In genomic region chr3:5155241-5155640, GRCh38 we compare ENCODE assay signal across 16 cellular contexts. TPM values are rescaled to one million over a fixed set of nuclear protein-coding genes. Genes with fewer than 3 reads are reported as not detected.
DNase-seq lines count a peak whose midpoint lies in the region; ATAC-seq and TF ChIP-seq lines count a peak whose summit lies in the region.
"Had no signal": no experiment of that assay in that cellular context is flagged by ENCODE, and none has a peak within 500 bp of the region (broad histone marks: within the 10 kb centered on the region; RNA-seq: fewer than 3 reads in every experiment).

No MANE protein-coding gene starts in this region.

- intact Hi-C loops in activated naive CD4-positive, alpha-beta T cell treated with anti-CD3 and anti-CD28 coated beads for 36 hours (cut with micrococcal nuclease), result no loop called here

- H2AFZ ChIP-seq in GM23248, result no peak overlapping the region

- H3K36me3 ChIP-seq in GM23248 (ENCODE audit: low read depth), result no peaks in the 10 kb centered on the region

- H3K9me3 Mint-ChIP-seq in activated naive CD4-positive, alpha-beta T cell treated with anti-CD3 and anti-CD28 coated beads, Interleukin-2, amount 10 ng/mL, durations not matched to agents 7 days and 5 days, result peaks cover 2% of the 10 kb centered on the region
- H3K9me3 Mint-ChIP-seq in activated naive CD4-positive, alpha-beta T cell treated with anti-CD3 and anti-CD28 coated beads for 36 hours, result no peaks in the 10 kb centered on the region
- H3K9me3 Mint-ChIP-seq in central memory CD8-positive, alpha-beta T cell, result no peaks in the 10 kb centered on the region
- H3K9me3 Mint-ChIP-seq in stimulated activated effector memory CD8-positive, alpha-beta T cell treated with anti-CD3 and anti-CD28 coated beads, Interleukin-12 subunit alpha, Interleukin-12 subunit beta, amount 100 ng/mL, for 72 hours, result no peaks in the 10 kb centered on the region
- H3K9me3 Mint-ChIP-seq: CD4-positive, alpha-beta memory T cell; H9 had no signal

- no peak overlapping the region for H3K4me3 Mint-ChIP-seq in activated naive CD4-positive, alpha-beta T cell treated with anti-CD3 and anti-CD28 coated beads, Interleukin-2, amount 10 ng/mL, durations not matched to agents 7 days and 5 days
- H3K4me3 Mint-ChIP-seq in activated naive CD4-positive, alpha-beta T cell treated with anti-CD3 and anti-CD28 coated beads for 36 hours, result no peak overlapping the region
- H3K4me3 Mint-ChIP-seq in central memory CD8-positive, alpha-beta T cell, result no peak overlapping the region
- no peak overlapping the region for H3K4me3 Mint-ChIP-seq in stimulated activated effector memory CD8-positive, alpha-beta T cell treated with anti-CD3 and anti-CD28 coated beads, Interleukin-12 subunit alpha, Interleukin-12 subunit beta, amount 100 ng/mL, for 72 hours
- H3K4me3 Mint-ChIP-seq: H9 had no signal

- H3F3A ChIP-seq in GM23248 (ENCODE audit: insufficient read depth), result peaks cover 3% of the 10 kb centered on the region; the same call in 1 of the 2 replicates

- H3K79me2 ChIP-seq in GM23248 (ENCODE audit: insufficient read depth), result peaks cover 100% of the 10 kb centered on the region

- H4K20me1 ChIP-seq in GM23248 (ENCODE audit: insufficient read depth), result peaks cover 29% of the 10 kb centered on the region

- CTCF ChIA-PET in activated naive CD4-positive, alpha-beta T cell treated with anti-CD3 and anti-CD28 coated beads, Interleukin-2, amount 10 ng/mL, durations not matched to agents 7 days and 5 days (lab: Charles Lee), result no interaction called here
- CTCF ChIA-PET in activated naive CD4-positive, alpha-beta T cell treated with anti-CD3 and anti-CD28 coated beads for 36 hours (lab: Charles Lee), result interaction anchor here (1.0 kb wide), 1 partner anchor 19 kb away, joined by 3 read pairs; no protein-coding TSS in a partner anchor

- no peak for ATAC-seq in central memory CD8-positive, alpha-beta T cell (replicated peaks; ENCODE audit: extremely low read depth, poor library complexity, severe bottlenecking)
- ATAC-seq in stimulated activated effector memory CD8-positive, alpha-beta T cell treated with anti-CD3 and anti-CD28 coated beads, Interleukin-12 subunit alpha, Interleukin-12 subunit beta, amount 100 ng/mL, for 72 hours, result no peak
- no peak for ATAC-seq in GM21529 (IDR thresholded peaks at IDR 0.05; ENCODE audit: unreplicated experiment)
- no peak for ATAC-seq in HG03196 (IDR thresholded peaks at IDR 0.05; ENCODE audit: unreplicated experiment)
- no peak for ATAC-seq in foreskin keratinocyte
- ATAC-seq: HepG2 had no signal

- H3K27ac ChIP-seq in GM23248 (no peak overlapping the region), foreskin keratinocyte (no peak overlapping the region)
- H3K27ac ChIP-seq: BLaER1 treated with 17β-estradiol and CSF1 and Interleukin-3, amounts not matched to agents 10 nM and 100 nM had no signal

- H3K4me1 Mint-ChIP-seq in activated naive CD4-positive, alpha-beta T cell treated with anti-CD3 and anti-CD28 coated beads, Interleukin-2, amount 10 ng/mL, durations not matched to agents 7 days and 5 days, result peaks cover 8% of the 10 kb centered on the region
- peaks cover 58% of the 10 kb centered on the region for H3K4me1 Mint-ChIP-seq in activated naive CD4-positive, alpha-beta T cell treated with anti-CD3 and anti-CD28 coated beads for 36 hours (ENCODE audit: low read depth)
- peaks cover 72% of the 10 kb centered on the region for H3K4me1 Mint-ChIP-seq in central memory CD8-positive, alpha-beta T cell
- H3K4me1 Mint-ChIP-seq in stimulated activated effector memory CD8-positive, alpha-beta T cell treated with anti-CD3 and anti-CD28 coated beads, Interleukin-12 subunit alpha, Interleukin-12 subunit beta, amount 100 ng/mL, for 72 hours, result peaks cover 66% of the 10 kb centered on the region

- no peaks in the 10 kb centered on the region for H3K9me3 ChIP-seq in GM23248 (ENCODE audit: low read depth)

- H3K27me3 ChIP-seq in GM23248 (replicated peaks; ENCODE audit: insufficient read depth) (no peaks in the 10 kb centered on the region), foreskin keratinocyte (no peaks in the 10 kb centered on the region)
- H3K27me3 ChIP-seq: BLaER1 treated with 17β-estradiol and CSF1 and Interleukin-3, amounts not matched to agents 10 nM and 100 nM had no signal

- H3K4me2 ChIP-seq in GM23248 (ENCODE audit: unreplicated experiment), result no peak overlapping the region
- H3K4me2 ChIP-seq: BLaER1 treated with 17β-estradiol and CSF1 and Interleukin-3, amounts not matched to agents 10 nM and 100 nM had no signal

- no peaks in the 10 kb centered on the region for H3K4me1 ChIP-seq in GM23248 (ENCODE audit: insufficient read depth)
- no peaks in the 10 kb centered on the region for H3K4me1 ChIP-seq in foreskin keratinocyte

- no peaks in the 10 kb centered on the region for H3K27me3 Mint-ChIP-seq in activated naive CD4-positive, alpha-beta T cell treated with anti-CD3 and anti-CD28 coated beads, Interleukin-2, amount 10 ng/mL, durations not matched to agents 7 days and 5 days
- H3K27me3 Mint-ChIP-seq in activated naive CD4-positive, alpha-beta T cell treated with anti-CD3 and anti-CD28 coated beads for 36 hours (ENCODE audit: low read depth), result no peaks in the 10 kb centered on the region
- H3K27me3 Mint-ChIP-seq in central memory CD8-positive, alpha-beta T cell, result no peaks in the 10 kb centered on the region
- H3K27me3 Mint-ChIP-seq: CD4-positive, alpha-beta memory T cell had no signal

- TF ChIP-seq CTCF in foreskin keratinocyte (conservative IDR thresholded peaks at IDR 0.05), result no peak

- no peak overlapping the region for H3K9ac ChIP-seq in GM23248
- H3K9ac ChIP-seq: BLaER1 treated with 17β-estradiol and CSF1 and Interleukin-3, amounts not matched to agents 10 nM and 100 nM had no signal

- no peaks in the 10 kb centered on the region for H3K9me2 ChIP-seq in GM23248 (ENCODE audit: insufficient read depth)

- H3K36me3 Mint-ChIP-seq in activated naive CD4-positive, alpha-beta T cell treated with anti-CD3 and anti-CD28 coated beads, Interleukin-2, amount 10 ng/mL, durations not matched to agents 7 days and 5 days, result peaks cover 15% of the 10 kb centered on the region
- H3K36me3 Mint-ChIP-seq in activated naive CD4-positive, alpha-beta T cell treated with anti-CD3 and anti-CD28 coated beads for 36 hours (ENCODE audit: low read depth), result peaks cover 17% of the 10 kb centered on the region
- H3K36me3 Mint-ChIP-seq in central memory CD8-positive, alpha-beta T cell (ENCODE audit: insufficient read depth), result peaks cover 4% of the 10 kb centered on the region
- H3K36me3 Mint-ChIP-seq in stimulated activated effector memory CD8-positive, alpha-beta T cell treated with anti-CD3 and anti-CD28 coated beads, Interleukin-12 subunit alpha, Interleukin-12 subunit beta, amount 100 ng/mL, for 72 hours, result peaks cover 5% of the 10 kb centered on the region

- no peak overlapping the region for H3K4me3 ChIP-seq in GM23248
- H3K4me3 ChIP-seq: BLaER1 treated with 17β-estradiol and CSF1 and Interleukin-3, amounts not matched to agents 10 nM and 100 nM; GM12878 had no signal

- peak overlapping the region; percentile 75 for H3K27ac Mint-ChIP-seq in activated naive CD4-positive, alpha-beta T cell treated with anti-CD3 and anti-CD28 coated beads, Interleukin-2, amount 10 ng/mL, durations not matched to agents 7 days and 5 days
- no peak overlapping the region for H3K27ac Mint-ChIP-seq in activated naive CD4-positive, alpha-beta T cell treated with anti-CD3 and anti-CD28 coated beads for 36 hours
- peak overlapping the region; percentile 19 for H3K27ac Mint-ChIP-seq in central memory CD8-positive, alpha-beta T cell (ENCODE audit: low read depth)
- H3K27ac Mint-ChIP-seq in stimulated activated effector memory CD8-positive, alpha-beta T cell treated with anti-CD3 and anti-CD28 coated beads, Interleukin-12 subunit alpha, Interleukin-12 subunit beta, amount 100 ng/mL, for 72 hours, result peak overlapping the region; percentile 30

- no peak for DNase-seq in activated naive CD4-positive, alpha-beta T cell treated with anti-CD3 and anti-CD28 coated beads, Interleukin-2, amount 10 ng/mL, durations not matched to agents 7 days and 5 days
- no peak for DNase-seq in activated naive CD4-positive, alpha-beta T cell treated with anti-CD3 and anti-CD28 coated beads for 36 hours
- peak; percentile 14 for DNase-seq in GM23248
- no peak for DNase-seq in central memory CD8-positive, alpha-beta T cell (ENCODE audit: low spot score in 2 of 2)
- DNase-seq in stimulated activated effector memory CD8-positive, alpha-beta T cell treated with anti-CD3 and anti-CD28 coated beads, Interleukin-12 subunit alpha, Interleukin-12 subunit beta, amount 100 ng/mL, for 72 hours (ENCODE audit: low spot score in 2 of 2), result no peak
- no peak for DNase-seq in foreskin keratinocyte
- DNase-seq: ACHN; CD4-positive, alpha-beta memory T cell; DMS79; GOT3; H9 had no signal

- in situ Hi-C loops in GM23248 (cut with MboI), result no loop called here

RNA-seq across cellular contexts. Expression of gene EDEM1, which starts 32.3 kb away (rescaled TPM):
- 100 to 1,000 TPM; 137 to 138 TPM for total RNA-seq in activated naive CD4-positive, alpha-beta T cell treated with anti-CD3 and anti-CD28 coated beads for 36 hours
- total RNA-seq in GM23248 (2014; rRNA removed; shearing (Covaris generic)), result 24.3 and 29.2 TPM in 2 replicates
- polyA plus RNA-seq in GM23248 (2016; fragmentation: Nextera tagmentation; extraction: Ambion mirVana) (16.6 and 17.3 TPM in 2 replicates), foreskin keratinocyte (16.0 and 19.5 TPM in 2 replicates)
- 56.4 and 79.1 TPM in 2 replicates for total RNA-seq in foreskin keratinocyte

RNA-seq across cellular contexts. Expression of gene ARL8B, which starts 33.1 kb away (rescaled TPM):
- 10 to 100 TPM; 38.4 to 39.3 TPM for total RNA-seq in activated naive CD4-positive, alpha-beta T cell treated with anti-CD3 and anti-CD28 coated beads for 36 hours
- total RNA-seq in GM23248 (2014; rRNA removed; shearing (Covaris generic)), result 47.2 and 57.3 TPM in 2 replicates
- polyA plus RNA-seq in GM23248 (2016; fragmentation: Nextera tagmentation; extraction: Ambion mirVana), result 72.0 and 72.9 TPM in 2 replicates
- total RNA-seq in foreskin keratinocyte, result 54.6 and 64.3 TPM in 2 replicates
- 32.8 and 33.5 TPM in 2 replicates for polyA plus RNA-seq in foreskin keratinocyte
